ENCODE assay signal across 23 cellular contexts in the genomic region with DNA sequence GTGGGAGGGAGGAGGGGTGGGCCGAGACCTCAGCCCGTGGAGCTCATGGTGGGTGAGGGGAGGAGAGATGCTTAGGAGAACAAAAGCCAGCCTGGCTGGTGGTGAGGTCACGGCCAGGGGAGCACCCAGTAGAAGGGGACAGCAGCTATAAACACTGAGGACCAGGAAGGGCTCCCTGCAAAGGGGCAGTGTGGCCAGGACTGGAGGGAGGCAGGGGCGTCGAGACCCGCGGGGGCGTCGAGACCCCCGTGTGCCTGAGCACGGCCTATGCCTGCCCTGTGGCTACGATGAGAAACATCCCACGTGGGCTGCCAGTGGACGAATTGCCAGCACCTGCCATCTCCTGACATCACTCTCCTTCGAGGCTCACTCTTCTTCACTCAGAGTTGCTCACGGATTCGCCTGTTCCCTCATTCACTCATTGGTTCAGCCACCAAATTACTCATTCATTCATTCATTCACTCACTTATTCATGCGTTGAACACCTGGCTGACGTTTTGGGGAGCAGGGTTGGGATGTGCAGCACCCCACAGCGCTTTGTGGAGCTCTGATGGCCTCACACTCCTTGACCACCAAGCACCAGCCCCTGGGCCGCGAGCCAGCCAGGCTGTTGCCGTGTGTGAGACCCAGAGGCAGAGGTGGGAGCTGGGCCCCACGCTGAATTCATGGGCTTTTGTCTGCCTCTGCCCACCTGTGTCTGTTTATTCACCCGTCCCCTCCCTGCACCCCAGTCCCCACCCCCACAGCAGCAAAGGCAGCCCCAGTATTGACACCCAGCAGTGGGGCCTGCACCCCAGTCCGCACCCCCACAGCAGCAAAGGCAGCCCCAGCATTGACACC.
"Had no signal": no experiment of that assay in that cellular context is flagged by ENCODE, and none has a peak within 500 bp of the region (broad histone marks: within the 10 kb centered on the region; RNA-seq: fewer than 3 reads in every experiment).

No MANE protein-coding gene starts in this region.

- H3K9me3 ChIP-seq: colonic mucosa, esophagus muscularis mucosa, pancreas, transverse colon, uterus had no signal

- FAIRE-seq: frontal cortex, pancreas had no signal

- DNase-seq: activated CD4-positive, alpha-beta memory T cell treated with anti-CD3 and anti-CD28 coated beads, Interleukin-2, amount 10 ng/mL, durations not matched to agents 7 days and 5 days; activated CD4-positive, alpha-beta T cell treated with anti-CD3 and anti-CD28 coated beads for 48 hours; activated effector memory CD4-positive, alpha-beta T cell treated with Interleukin-2 at 50 U/mL for 16 hours; activated T-cell treated with anti-CD3 and anti-CD28 coated beads, Interleukin-2, amount 50 U/mL, for 72 hours; anterior cingulate cortex; brain microvascular endothelial cell; colonic mucosa; hypothalamus; left colon; naive thymus-derived CD4-positive, alpha-beta T cell; stimulated activated CD4-positive, alpha-beta T cell treated with anti-CD3 and anti-CD28 coated beads, Interleukin-2, amount 100 ng/mL, for 48 hours; stimulated activated CD8-positive, alpha-beta memory T cell treated with anti-CD3 and anti-CD28 coated beads, Interleukin-4, amount 100 ng/mL, for 48 hours; stimulated activated naive B cell treated with anti-CD40 and anti-IgM and Interleukin-4, amounts not matched to agents 10 μg/mL and 1 μg/mL and 100 μg/mL, for 72 hours; T-helper 2 cell; transverse colon; uterus had no signal

- H3K4me1 ChIP-seq: colonic mucosa, pancreas, transverse colon, uterus had no signal

- H3K36me3 ChIP-seq: brain microvascular endothelial cell, colonic mucosa, esophagus muscularis mucosa, pancreas, transverse colon, uterus had no signal

- H3K27ac ChIP-seq: brain microvascular endothelial cell, colonic mucosa, esophagus muscularis mucosa, pancreas, transverse colon, uterus had no signal

- ATAC-seq: activated T-cell treated with anti-CD3 and anti-CD28 coated beads, Interleukin-2, amount 50 U/mL, for 72 hours; left colon; naive thymus-derived CD4-positive, alpha-beta T cell; pancreas; sciatic nerve; stimulated activated naive B cell treated with anti-CD40 and anti-IgM and Interleukin-4, amounts not matched to agents 10 μg/mL and 1 μg/mL and 100 μg/mL, for 72 hours had no signal

- H3K4me3 ChIP-seq: colonic mucosa, dorsolateral prefrontal cortex, esophagus muscularis mucosa, lung, pancreas, smooth muscle cell, transverse colon, uterus had no signal
